Comparison of ENCODE assay signal across 10 cellular contexts in the genomic region with DNA sequence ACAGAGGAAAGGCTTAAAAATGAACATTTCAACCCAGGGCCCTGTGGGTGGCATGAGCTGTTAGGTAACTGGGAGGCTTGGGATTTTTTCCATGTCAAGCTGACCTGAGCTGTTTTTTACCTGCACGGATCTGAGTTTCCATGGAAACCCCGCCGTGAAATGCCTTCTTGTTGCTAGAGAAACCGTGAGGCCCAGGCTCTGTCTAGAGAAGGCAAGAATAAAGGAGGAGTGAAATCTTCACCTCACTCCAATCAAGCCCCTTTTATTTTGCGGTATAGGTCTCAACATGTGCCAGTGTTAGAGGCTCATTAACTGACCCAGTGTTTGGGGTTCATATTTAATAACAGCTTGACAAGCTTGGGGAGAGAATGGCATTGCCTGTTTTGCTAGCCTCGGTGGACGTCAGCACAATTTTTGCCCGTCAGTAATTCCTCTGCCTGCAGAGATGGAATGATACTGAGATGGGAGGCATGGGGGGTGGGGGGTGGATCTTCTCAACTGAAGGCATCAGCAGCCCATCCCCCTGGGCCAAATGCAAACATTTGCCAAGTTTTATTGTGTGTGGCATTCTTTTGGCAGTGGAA. TPM values are rescaled to one million over a fixed set of nuclear protein-coding genes. Genes with fewer than 3 reads are reported as not detected.
DNase-seq lines count a peak whose midpoint lies in the region; ATAC-seq, FAIRE-seq and TF ChIP-seq lines count a peak whose summit lies in the region.
"Had no signal": no experiment of that assay in that cellular context is flagged by ENCODE, and none has a peak within 500 bp of the region (broad histone marks: within the 10 kb centered on the region; RNA-seq: fewer than 3 reads in every experiment).

No MANE protein-coding gene starts in this region.

- H3K9me3 ChIP-seq in K562 (replicated peaks; ENCODE audit: control insufficient read depth, insufficient read depth, low read depth, low read length) (no peaks in the 10 kb centered on the region), skeletal muscle tissue (ENCODE audit: control insufficient read depth in 3 of 3, low read length in 3 of 3) (no peaks in the 10 kb centered on the region)

- no peak overlapping the region for H3K4me3 Mint-ChIP-seq in Calu3 (ENCODE audit: low read depth, unreplicated experiment)

- no peak overlapping the region for H3K27ac Mint-ChIP-seq in Calu3 (ENCODE audit: unreplicated experiment)

- no peaks in the 10 kb centered on the region for H3K9me1 ChIP-seq in K562 (ENCODE audit: control insufficient read depth, insufficient read depth, low read length)

- H2AFZ ChIP-seq in K562 (ENCODE audit: low read depth, low read length), result no peak overlapping the region

- H3K4me1 ChIP-seq in K562 (replicated peaks in 1 of 2; ENCODE audit: control insufficient read depth in 2 of 2, insufficient read depth in 2 of 2, low read length in 2 of 2) (peaks cover 7 to 15% of the 10 kb centered on the region in 2 experiments; a peak in 4 of 5 replicates), skeletal muscle tissue (ENCODE audit: control insufficient read depth in 3 of 3, insufficient read depth in 3 of 3, low read length in 3 of 3) (peaks cover 60 to 76% (median 71%) of the 10 kb centered on the region in 3 donors)

- H3K27me3 ChIP-seq in K562 (ENCODE audit: control insufficient read depth in 2 of 2, insufficient read depth in 2 of 2, low read length in 2 of 2), result no peaks in the 10 kb centered on the region
- H3K27me3 ChIP-seq in skeletal muscle tissue (ENCODE audit: control insufficient read depth in 3 of 3, insufficient read depth in 3 of 3, low read length in 3 of 3), result no peaks in the 10 kb centered on the region

- no peak overlapping the region for H3K4me2 ChIP-seq in K562 (ENCODE audit: insufficient read depth, low read length)

- FAIRE-seq in K562 (lab: Jason Lieb, UNC) (no peak), islet of Langerhans (lab: Jason Lieb, UNC) (peak; percentile 98)

- BruUV-seq in K562 (replicated peaks; lab: Mats Ljungman, UMichigan) (no TSS peak), Calu3 (replicated peaks; lab: Mats Ljungman, UMichigan) (no TSS peak)

- no peaks in the 10 kb centered on the region for H3K9me3 Mint-ChIP-seq in Calu3 (ENCODE audit: low read depth, unreplicated experiment)
- H3K9me3 Mint-ChIP-seq: naive B cell had no signal

- POLR2A ChIA-PET in K562 (lab: Yijun Ruan, JAX), result no interaction called here

- H3K27ac ChIP-seq in K562 (ENCODE audit: extremely low read depth, low read depth, low read length), result no peak overlapping the region
- peak overlapping the region; percentile 94 for H3K27ac ChIP-seq in skeletal muscle tissue (ENCODE audit: low read depth, low read length)

- H3K9ac ChIP-seq in K562 (ENCODE audit: insufficient read depth in 1 of 2, low read depth in 2 of 2, low read length in 2 of 2) (no peak overlapping the region), skeletal muscle tissue (ENCODE audit: low read depth in 1 of 3, low read length in 3 of 3) (peak overlapping the region; percentile 48 to 74 (median 60))

- CTCF ChIA-PET in K562 (lab: Yijun Ruan, JAX; ENCODE audit: low intra/inter-chr PET ratio) (no interaction called here), Calu3 (lab: Charles Lee) (no interaction called here)

- no peaks in the 10 kb centered on the region for H3K36me3 Mint-ChIP-seq in Calu3 (ENCODE audit: insufficient read depth, unreplicated experiment)
- H3K36me3 Mint-ChIP-seq: naive B cell had no signal

- intact Hi-C loops in K562 (cut with micrococcal nuclease) (loop anchor here (5.0 kb wide), 1 partner anchor 70 kb away; no protein-coding TSS in a partner anchor), Calu3 (cut with micrococcal nuclease; ENCODE audit: unreplicated experiment) (no loop called here)

- TF ChIP-seq RAD21 in K562 (CRISPR knock-in tag; conservative IDR thresholded peaks at IDR 0.05 in 1 of 2, IDR thresholded peaks at IDR 0.05 in 1 of 2), result no peak

- H3K4me3 ChIP-seq in K562 (no peak overlapping the region), skeletal muscle tissue (ENCODE audit: low read length in 3 of 3) (peak overlapping the region; percentile 8 to 60 (median 46))

- WGBS in K562 (ENCODE audit: insufficient coverage, low coverage, missing lambda C conversion rate), result 77% methylated on average over 8 of the region's 8 CpGs

- TF ChIP-seq POLR2A in K562 (conservative IDR thresholded peaks at IDR 0.05), result no peak

- H3K4me1 Mint-ChIP-seq in Calu3 (ENCODE audit: low read depth, unreplicated experiment), result peaks cover 10% of the 10 kb centered on the region

- TF ChIP-seq EP300 in K562 (IDR thresholded peaks at IDR 0.05; ENCODE audit: low read length), result no peak

- in situ Hi-C loops in K562 (cut with MboI), result no loop called here

- no peaks in the 10 kb centered on the region for H3K79me2 ChIP-seq in K562 (ENCODE audit: control insufficient read depth, insufficient read depth, low read length)

- TF ChIP-seq CTCF in K562 (IDR thresholded peaks at IDR 0.05 in 2 of 3, conservative IDR thresholded peaks at IDR 0.05 in 1 of 3; ENCODE audit: insufficient read depth in 2 of 3, low read depth in 1 of 3, low read length in 3 of 3) (no peak), Calu3 (IDR thresholded peaks at IDR 0.05; ENCODE audit: unreplicated experiment) (no peak)

- no peaks in the 10 kb centered on the region for H4K20me1 ChIP-seq in K562 (replicated peaks; ENCODE audit: control insufficient read depth, insufficient read depth, low read length)

- DNase-seq in NCI-H1105 (lab: John Stamatoyannopoulos, UW), result peak; percentile 25
- DNase-seq in K562 (ENCODE audit: extremely low read depth in 1 of 4, low spot score in 3 of 4), result no peak
- DNase-seq in mesenteric fat pad (ENCODE audit: low spot score), result no peak
- DNase-seq in SIG-M5 treated with dmso at 0.1 percent for 504 hours (lab: John Stamatoyannopoulos, UW; ENCODE audit: unreplicated experiment), result no peak
- no peak for DNase-seq in Calu3
- DNase-seq: naive B cell, NCI-H1930 had no signal

- no peak for ATAC-seq in K562
- ATAC-seq in GM18519 (IDR thresholded peaks at IDR 0.05; ENCODE audit: low FRiP score, unreplicated experiment), result no peak

- H3K27me3 Mint-ChIP-seq in Calu3 (ENCODE audit: unreplicated experiment), result no peaks in the 10 kb centered on the region
- H3K27me3 Mint-ChIP-seq: naive B cell had no signal

- peaks cover 31% of the 10 kb centered on the region; the same call in 2 of the 3 replicates for H3K36me3 ChIP-seq in K562 (ENCODE audit: control insufficient read depth, insufficient read depth, low read length)
- peaks cover 0 to 2% (median 0%) of the 10 kb centered on the region in 3 donors for H3K36me3 ChIP-seq in skeletal muscle tissue (ENCODE audit: control insufficient read depth in 3 of 3, insufficient read depth in 3 of 3, low read length in 3 of 3)

TF ChIP-seq in K562, 482 proteins besides CTCF, POLR2A, EP300 and RAD21 (continues in another document):
- TF ChIP-seq MAZ (CRISPR knock-in tag; conservative IDR thresholded peaks at IDR 0.05 in 1 of 2, IDR thresholded peaks at IDR 0.05 in 1 of 2), result no peak
- no peak for TF ChIP-seq MCM5 (IDR thresholded peaks at IDR 0.05; ENCODE audit: low read depth)
- TF ChIP-seq, protein P1, sequence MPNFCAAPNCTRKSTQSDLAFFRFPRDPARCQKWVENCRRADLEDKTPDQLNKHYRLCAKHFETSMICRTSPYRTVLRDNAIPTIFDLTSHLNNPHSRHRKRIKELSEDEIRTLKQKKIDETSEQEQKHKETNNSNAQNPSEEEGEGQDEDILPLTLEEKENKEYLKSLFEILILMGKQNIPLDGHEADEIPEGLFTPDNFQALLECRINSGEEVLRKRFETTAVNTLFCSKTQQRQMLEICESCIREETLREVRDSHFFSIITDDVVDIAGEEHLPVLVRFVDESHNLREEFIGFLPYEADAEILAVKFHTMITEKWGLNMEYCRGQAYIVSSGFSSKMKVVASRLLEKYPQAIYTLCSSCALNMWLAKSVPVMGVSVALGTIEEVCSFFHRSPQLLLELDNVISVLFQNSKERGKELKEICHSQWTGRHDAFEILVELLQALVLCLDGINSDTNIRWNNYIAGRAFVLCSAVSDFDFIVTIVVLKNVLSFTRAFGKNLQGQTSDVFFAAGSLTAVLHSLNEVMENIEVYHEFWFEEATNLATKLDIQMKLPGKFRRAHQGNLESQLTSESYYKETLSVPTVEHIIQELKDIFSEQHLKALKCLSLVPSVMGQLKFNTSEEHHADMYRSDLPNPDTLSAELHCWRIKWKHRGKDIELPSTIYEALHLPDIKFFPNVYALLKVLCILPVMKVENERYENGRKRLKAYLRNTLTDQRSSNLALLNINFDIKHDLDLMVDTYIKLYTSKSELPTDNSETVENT (CRISPR knock-in tag; IDR thresholded peaks at IDR 0.05), result no peak
- TF ChIP-seq TAF7 (tag; IDR thresholded peaks at IDR 0.05), result no peak
- no peak for TF ChIP-seq POLR3A (IDR thresholded peaks at IDR 0.05; ENCODE audit: borderline replicate concordance, extremely low read depth, insufficient read depth, insufficient read length)
- TF ChIP-seq RFX1 (IDR thresholded peaks at IDR 0.05), result peak; percentile 47; the same call in 1 of the 2 replicates
- no peak for TF ChIP-seq KLF13 (tag; IDR thresholded peaks at IDR 0.05; ENCODE audit: borderline replicate concordance, low read depth)

RNA-seq across cellular contexts. Expression of a gene that starts 48.9 kb away (rescaled TPM):
- 9.1 and 68.5 TPM in 2 replicates for total RNA-seq in K562 (2011; cell fraction: chromatin; rRNA removed; ENCODE audit: low replicate concordance)
- 2.7 and 5.9 TPM in 2 replicates for total RNA-seq in K562 (2011; cell fraction: nucleolus; rRNA removed)
- 15.7 and 17.2 TPM in 2 replicates for total RNA-seq in K562 (2011; cell fraction: nucleoplasm; rRNA removed)
- 20.2 and 22.5 TPM in 2 replicates for total RNA-seq in K562 (2014; rRNA removed)
- 33.7 and 44.2 TPM in 2 replicates for total RNA-seq in K562 (2014; rRNA removed; fragmentation: Illumina TruSeq; extraction: Trizol)
- total RNA-seq in K562 (2015; rRNA removed; fragmentation: Illumina TruSeq; extraction: Trizol), result 15.9 and 18.3 TPM in 2 replicates
- total RNA-seq in K562 (2021), result 28.0 and 44.1 TPM in 2 replicates
- 28.1 and 40.2 TPM in 2 replicates for polyA plus RNA-seq in K562 (2011; rRNA removed)
- polyA plus RNA-seq in K562 (2011; cell fraction: cytosol; rRNA removed), result 2.7 and 13.3 TPM in 2 replicates
- 11.9 and 17.6 TPM in 2 replicates for polyA plus RNA-seq in K562 (2011; cell fraction: nucleus; rRNA removed)
- polyA plus RNA-seq in K562 (2012), result 38.4 and 47.3 TPM in 2 replicates
- polyA plus RNA-seq in K562 (2014; fragmentation: Illumina TruSeq; extraction: Trizol), result 38.0 and 38.2 TPM in 2 replicates
- 10 to 100 TPM; 12.9 to 18.1 TPM for polyA plus RNA-seq in K562 (2014; fragmentation: Nextera tagmentation; extraction: Ambion mirVana)
- 34.4 and 36.6 TPM in 2 replicates for polyA plus RNA-seq in K562 (2014; rRNA removed)
- polyA minus RNA-seq in K562 (2011; rRNA and poly(A)+ RNA removed), result 37.7 and 52.1 TPM in 2 replicates
- 14.9 and 17.9 TPM in 2 replicates for polyA minus RNA-seq in K562 (2011; cell fraction: cytosol; rRNA and poly(A)+ RNA removed)
- polyA minus RNA-seq in K562 (2011; cell fraction: nucleus; rRNA and poly(A)+ RNA removed), result 11.0 and 21.5 TPM in 2 replicates
- 90.3 TPM for total RNA-seq in skeletal muscle tissue
- 146 TPM for total RNA-seq in mesenteric fat pad
- 17.8 and 26.1 TPM in 2 replicates for total RNA-seq in Calu3 (2022)

Comparison
In these comparisons a context has a peak if more than half of its experiments do, and no peak if none do; other contexts are left out.
1. H3K9ac ChIP-seq: peak in skeletal muscle tissue (3 of 3); none in K562 (0 of 2).